In the genomic region with DNA sequence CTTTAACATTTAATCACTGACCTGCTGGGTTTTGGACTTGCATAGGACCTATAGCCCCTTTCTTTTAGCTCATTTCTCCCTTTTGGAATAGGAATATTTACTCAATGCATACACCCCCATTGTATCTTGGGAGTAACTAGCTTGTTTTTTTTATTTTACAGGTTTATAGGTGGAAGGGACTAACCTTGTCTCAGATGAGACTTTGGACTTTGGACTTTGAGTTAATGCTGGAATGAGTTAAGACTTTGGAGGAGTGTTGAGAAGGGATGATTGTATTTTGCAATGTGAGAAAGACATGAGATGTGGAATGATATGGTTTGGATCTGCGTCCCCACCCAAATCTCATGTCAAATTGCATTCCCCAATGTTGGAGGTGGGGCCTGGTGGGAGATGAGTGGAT, we compare ENCODE assay signal across 25 cellular contexts. TPM values are rescaled to one million over a fixed set of nuclear protein-coding genes. Genes with fewer than 3 reads are reported as not detected.
A peak's percentile ranks its signal among the peaks of the same experiment; 100 is the strongest.
DNase-seq lines count a peak whose midpoint lies in the region; ATAC-seq, FAIRE-seq and TF ChIP-seq lines count a peak whose summit lies in the region.
"Had no signal": no experiment of that assay in that cellular context is flagged by ENCODE, and none has a peak within 500 bp of the region (broad histone marks: within the 10 kb centered on the region; RNA-seq: fewer than 3 reads in every experiment).

No MANE protein-coding gene starts in this region.

- no peak for FAIRE-seq in HepG2 (lab: Jason Lieb, UNC)
- no peak for FAIRE-seq in H1 (lab: Jason Lieb, UNC)
- FAIRE-seq: A549, D721Med, GM12878, GM12892, GM19239 had no signal

- POLR2A ChIA-PET in HepG2 (lab: Yijun Ruan, JAX): no interaction called here
- POLR2A ChIA-PET in H1 (lab: Charles Lee; ENCODE audit: partially characterized antibody): interaction anchor here (1.0 kb wide), 1 partner anchor 91 kb away, joined by 3 read pairs; no protein-coding TSS in a partner anchor

- H2BK12ac ChIP-seq in H1 (ENCODE audit: low read depth, low read length): no peak overlapping the region

- H2AFZ ChIP-seq in HepG2 (ENCODE audit: low read length) (no peak overlapping the region), H1 (ENCODE audit: low read length) (no peak overlapping the region)

- no peak overlapping the region for H4K91ac ChIP-seq in H1 (replicated peaks; ENCODE audit: insufficient read length, low read length)

- TF ChIP-seq EP300 in HepG2 (IDR thresholded peaks at IDR 0.05; ENCODE audit: low read depth in 2 of 2, low read length in 2 of 2) (no peak), HepG2 (CRISPR knock-in tag; IDR thresholded peaks at IDR 0.05; ENCODE audit: borderline replicate concordance) (no peak), H1 (IDR thresholded peaks at IDR 0.05; ENCODE audit: borderline replicate concordance in 1 of 2, low read depth in 2 of 2, low read length in 2 of 2) (no peak)

- TF ChIP-seq POLR2A in HepG2 (IDR thresholded peaks at IDR 0.05; ENCODE audit: insufficient read depth in 1 of 2, low read depth in 2 of 2, low read length in 2 of 2) (no peak), right lobe of liver (IDR thresholded peaks at IDR 0.05) (no peak), H1 (IDR thresholded peaks at IDR 0.05; ENCODE audit: control extremely low read depth in 1 of 2, low read depth in 2 of 2, low read length in 2 of 2) (no peak)

- H4K5ac ChIP-seq in H1 (ENCODE audit: insufficient read length, low read depth, low read length): no peak overlapping the region

- H3K4me1 ChIP-seq in HepG2 (ENCODE audit: insufficient read depth, low read length) (peaks cover 22% of the 10 kb centered on the region), right lobe of liver (no peaks in the 10 kb centered on the region), H1 (replicated peaks in 1 of 4; ENCODE audit: control insufficient read depth in 3 of 4, insufficient read depth in 4 of 4, low read length in 3 of 4) (no peaks in the 10 kb centered on the region; a peak in 1 of 7 replicates), liver (ENCODE audit: control insufficient read depth in 4 of 4, insufficient read depth in 4 of 4, low read length in 3 of 4) (peaks cover 0 to 7% (median 2%) of the 10 kb centered on the region in 4 donors)
- H3K4me1 ChIP-seq: A549 had no signal

- no peak overlapping the region for H3K4me3 ChIP-seq in HepG2 (replicated peaks in 1 of 3; ENCODE audit: insufficient read depth in 1 of 3, low read depth in 2 of 3, low read length in 3 of 3)
- no peak overlapping the region for H3K4me3 ChIP-seq in right lobe of liver
- H3K4me3 ChIP-seq in H1 (ENCODE audit: extremely low read depth in 1 of 4, insufficient read depth in 2 of 4, low read depth in 3 of 4, low read length in 4 of 4): no peak overlapping the region
- H3K4me3 ChIP-seq in liver (ENCODE audit: low read depth in 1 of 3, low read length in 3 of 3): no peak overlapping the region
- H3K4me3 ChIP-seq: A549; BLaER1 treated with 17β-estradiol and CSF1 and Interleukin-3, amounts not matched to agents 10 nM and 100 nM; GM12878 had no signal

- H3K14ac ChIP-seq in H1 (ENCODE audit: insufficient read length): no peak overlapping the region

- TF ChIP-seq CTCF in HepG2 (CRISPR knock-in tag; IDR thresholded peaks at IDR 0.05) (no peak), right lobe of liver (IDR thresholded peaks at IDR 0.05) (no peak), H1 (IDR thresholded peaks at IDR 0.05; ENCODE audit: control extremely low read depth in 1 of 3, insufficient read depth in 1 of 3, low read depth in 1 of 3, low read length in 3 of 3) (no peak), liver (IDR thresholded peaks at IDR 0.05; ENCODE audit: low read depth, low read length, missing input control) (no peak), GM13977 (IDR thresholded peaks at IDR 0.05; ENCODE audit: extremely low read depth, insufficient read depth, missing control alignments) (no peak)

- 0 out of 2 replicates have a peak overlapping the region, but pooled peaks have one; percentile 47 for H2BK15ac ChIP-seq in H1 (ENCODE audit: low read length)

- TF ChIP-seq RAD21 in HepG2 (CRISPR knock-in tag; IDR thresholded peaks at IDR 0.05) (no peak), H1 (IDR thresholded peaks at IDR 0.05 in 1 of 2, conservative IDR thresholded peaks at IDR 0.05 in 1 of 2; ENCODE audit: low read depth in 2 of 2, low read length in 2 of 2) (no peak), liver (IDR thresholded peaks at IDR 0.05) (no peak)

- no peak overlapping the region for H3K18ac ChIP-seq in H1 (ENCODE audit: extremely low read depth, low read length)

- H3K79me1 ChIP-seq in H1 (ENCODE audit: low read depth, low read length): no peaks in the 10 kb centered on the region

- H4K20me1 ChIP-seq in HepG2 (ENCODE audit: insufficient read depth, low read length) (no peaks in the 10 kb centered on the region), H1 (replicated peaks in 1 of 2; ENCODE audit: control insufficient read depth in 1 of 2, insufficient read depth in 2 of 2, low read length in 2 of 2) (no peaks in the 10 kb centered on the region)
- H4K20me1 ChIP-seq: BLaER1 treated with 17β-estradiol and CSF1 and Interleukin-3, amounts not matched to agents 10 nM and 100 nM had no signal

- in situ Hi-C loops in HepG2 (cut with HindIII; ENCODE audit: extremely low pct_ligation_motif_present, low pct_unique_long_range_greater_than_20kb): no loop called here
- in situ Hi-C loops in GM13977 (cut with MboI; ENCODE audit: low pct_unique_long_range_greater_than_20kb, low sequenced_read_pairs, unreplicated experiment): no loop called here

- no peak overlapping the region for H4K8ac ChIP-seq in H1 (ENCODE audit: extremely low read depth, insufficient read depth, low read length)

- H3K4me2 ChIP-seq in HepG2 (ENCODE audit: low read depth, low read length) (no peak overlapping the region), H1 (ENCODE audit: insufficient read depth in 1 of 2, low read depth in 2 of 2, low read length in 2 of 2) (no peak overlapping the region)
- H3K4me2 ChIP-seq: A549; BLaER1 treated with 17β-estradiol and CSF1 and Interleukin-3, amounts not matched to agents 10 nM and 100 nM had no signal

- CTCF ChIA-PET in HepG2 (lab: Yijun Ruan, JAX; ENCODE audit: low intra/inter-chr PET ratio, low total read pairs) (no interaction called here), H1 (lab: Charles Lee; ENCODE audit: partially characterized antibody) (interaction anchor here (0.5 kb wide), 1 partner anchor 223 kb away, joined by 3 read pairs; no protein-coding TSS in a partner anchor)

- no peak overlapping the region for H2BK5ac ChIP-seq in H1 (ENCODE audit: low read depth, low read length)

- no peak for ATAC-seq in HepG2
- no peak for ATAC-seq in right lobe of liver
- ATAC-seq in HG03457 (IDR thresholded peaks at IDR 0.05; ENCODE audit: unreplicated experiment): no peak
- ATAC-seq: A549; CD8-positive, alpha-beta T cell; GM12878 had no signal

- no peak overlapping the region for H3K56ac ChIP-seq in H1 (replicated peaks; ENCODE audit: insufficient read length, low read depth, low read length)

- no TSS peak for BruUV-seq in HepG2 (replicated peaks; lab: Mats Ljungman, UMichigan)

- H3K79me2 ChIP-seq in HepG2 (ENCODE audit: insufficient read depth, low read length) (no peaks in the 10 kb centered on the region), H1 (ENCODE audit: control insufficient read depth in 1 of 2, insufficient read depth in 2 of 2, low read length in 2 of 2) (no peaks in the 10 kb centered on the region)

- no peaks in the 10 kb centered on the region for H3K9me3 ChIP-seq in HepG2 (ENCODE audit: low read length)
- H3K9me3 ChIP-seq in right lobe of liver: no peaks in the 10 kb centered on the region
- peaks cover 6 to 10% of the 10 kb centered on the region in 2 experiments; a peak in 2 of 4 replicates for H3K9me3 ChIP-seq in H1 (ENCODE audit: insufficient read depth in 2 of 2, low read depth in 1 of 2, low read length in 1 of 2)
- H3K9me3 ChIP-seq in liver (ENCODE audit: control insufficient read depth in 4 of 4, low read length in 3 of 4): no peaks in the 10 kb centered on the region
- H3K9me3 ChIP-seq: A549; BLaER1 treated with 17β-estradiol and CSF1 and Interleukin-3, amounts not matched to agents 10 nM and 100 nM; Caco-2 had no signal

- H2BK120ac ChIP-seq in H1 (replicated peaks; ENCODE audit: low read depth, low read length): no peak overlapping the region

- WGBS in HepG2 (ENCODE audit: low lambda C conversion rate): 88% methylated on average over 1 of the region's 1 CpG
- WGBS in right lobe of liver (ENCODE audit: insufficient coverage, low coverage, low lambda C conversion rate, missing lambda C conversion rate): 100% methylated on average over 1 of the region's 1 CpG
- 100% methylated on average over 1 of the region's 1 CpG; no CpG with 5 or more reads in 1 of the 2 experiments for WGBS in H1 (ENCODE audit: extremely low coverage in 1 of 2, insufficient coverage in 1 of 2, insufficient read length in 1 of 2, insufficient replicate concordance in 2 of 2, low coverage in 1 of 2, low lambda C conversion rate in 2 of 2, missing lambda C conversion rate in 1 of 2), 2 experiments
- WGBS in liver: 96% methylated on average over 1 of the region's 1 CpG

- peaks cover 0 to 4% of the 10 kb centered on the region in 2 experiments; a peak in 1 of 5 replicates for H3K27me3 ChIP-seq in HepG2 (ENCODE audit: control insufficient read depth in 1 of 2, insufficient read depth in 2 of 2, low read length in 2 of 2)
- no peaks in the 10 kb centered on the region for H3K27me3 ChIP-seq in right lobe of liver
- no peaks in the 10 kb centered on the region for H3K27me3 ChIP-seq in H1 (replicated peaks in 1 of 4; ENCODE audit: control insufficient read depth in 3 of 4, extremely low read depth in 1 of 4, insufficient read depth in 3 of 4, low read length in 3 of 4)
- no peaks in the 10 kb centered on the region for H3K27me3 ChIP-seq in liver (ENCODE audit: control insufficient read depth in 4 of 4, insufficient read depth in 4 of 4, low read length in 3 of 4)
- H3K27me3 ChIP-seq: BLaER1 treated with 17β-estradiol and CSF1 and Interleukin-3, amounts not matched to agents 10 nM and 100 nM had no signal

- H3K23ac ChIP-seq in H1 (ENCODE audit: insufficient read length): no peak overlapping the region

- no peak overlapping the region for H2BK20ac ChIP-seq in H1 (ENCODE audit: low read length)

- no peak overlapping the region for H3K4ac ChIP-seq in H1 (replicated peaks; ENCODE audit: insufficient read length, low read depth, low read length)

- H3K9ac ChIP-seq in HepG2 (ENCODE audit: insufficient read depth, low read depth, low read length) (no peak overlapping the region), H1 (replicated peaks in 1 of 4; ENCODE audit: extremely low read depth in 1 of 4, low read depth in 3 of 4, low read length in 3 of 4) (no peak overlapping the region), liver (ENCODE audit: low read depth in 1 of 2, low read length in 2 of 2) (no peak overlapping the region)
- H3K9ac ChIP-seq: BLaER1 treated with 17β-estradiol and CSF1 and Interleukin-3, amounts not matched to agents 10 nM and 100 nM had no signal

- no peak overlapping the region for H2AK5ac ChIP-seq in H1 (ENCODE audit: low read depth, low read length)

- H3K27ac ChIP-seq in HepG2 (ENCODE audit: extremely low read length, insufficient read depth, low read length) (no peak overlapping the region), right lobe of liver (no peak overlapping the region), H1 (ENCODE audit: low read depth, low read length) (no peak overlapping the region), liver (ENCODE audit: low read depth in 1 of 2, low read length in 2 of 2) (no peak overlapping the region)
- H3K27ac ChIP-seq: 22Rv1; A549; BLaER1 treated with 17β-estradiol and CSF1 and Interleukin-3, amounts not matched to agents 10 nM and 100 nM; C4-2B had no signal

- no peaks in the 10 kb centered on the region for H3K36me3 ChIP-seq in HepG2 (replicated peaks in 1 of 2; ENCODE audit: control insufficient read depth in 1 of 2, insufficient read depth in 2 of 2, low read length in 2 of 2)
- H3K36me3 ChIP-seq in right lobe of liver: no peaks in the 10 kb centered on the region
- H3K36me3 ChIP-seq in H1 (ENCODE audit: control insufficient read depth in 2 of 4, insufficient read depth in 4 of 4, low read length in 3 of 4): no peaks in the 10 kb centered on the region
- H3K36me3 ChIP-seq in liver (ENCODE audit: control insufficient read depth in 4 of 4, insufficient read depth in 3 of 4, low read depth in 1 of 4, low read length in 3 of 4): no peaks in the 10 kb centered on the region
- H3K36me3 ChIP-seq: BLaER1 treated with 17β-estradiol and CSF1 and Interleukin-3, amounts not matched to agents 10 nM and 100 nM had no signal

- H3K23me2 ChIP-seq in H1 (ENCODE audit: low read depth, low read length): no peaks in the 10 kb centered on the region

- intact Hi-C loops in HepG2 (cut with micrococcal nuclease; ENCODE audit: unreplicated experiment) (no loop called here), right lobe of liver (cut with DNase I) (no loop called here)

- DNase-seq in HepG2 (ENCODE audit: low spot score): no peak
- no peak for DNase-seq in right lobe of liver
- no peak for DNase-seq in H1 (ENCODE audit: low read depth in 1 of 2, low spot score in 2 of 2)
- no peak for DNase-seq in GM13977 (ENCODE audit: low spot score)
- DNase-seq in DMS53 (lab: John Stamatoyannopoulos, UW): no peak
- DNase-seq: AML-193; Caco-2; Calu3; CD4-positive, alpha-beta T cell; CD8-positive, alpha-beta T cell; DMS79; DND-41; EL; GDM1 had no signal

RNA-seq across cellular contexts. Expression of a gene that starts 43.2 kb away (rescaled TPM):
- 154 and 165 TPM in 2 replicates for total RNA-seq in HepG2 (2016; rRNA removed; fragmentation: Illumina TruSeq; extraction: Trizol)
- total RNA-seq in HepG2 (2016; cell fraction: cytosol; rRNA removed; fragmentation: Illumina TruSeq; extraction: Trizol; ENCODE audit: low read depth): 81.5 and 81.6 TPM in 2 replicates
- 151 and 153 TPM in 2 replicates for total RNA-seq in HepG2 (2016; cell fraction: insoluble cytoplasmic fraction; rRNA removed; fragmentation: Illumina TruSeq; extraction: Trizol)
- total RNA-seq in HepG2 (2016; cell fraction: membrane; rRNA removed; fragmentation: Illumina TruSeq; extraction: Trizol): 160 and 169 TPM in 2 replicates
- total RNA-seq in HepG2 (2016; cell fraction: nucleus; rRNA removed; fragmentation: Illumina TruSeq; extraction: Trizol): 110 and 114 TPM in 2 replicates
- polyA plus RNA-seq in HepG2 (2011; rRNA removed): 180 and 212 TPM in 2 replicates
- polyA plus RNA-seq in HepG2 (2011; cell fraction: cytosol; rRNA removed): 161 and 177 TPM in 2 replicates
- polyA plus RNA-seq in HepG2 (2011; cell fraction: nucleus; rRNA removed): 71.8 and 89.4 TPM in 2 replicates
- polyA plus RNA-seq in HepG2 (2012): 134 and 184 TPM in 2 replicates
- 102 and 115 TPM in 2 replicates for polyA plus RNA-seq in HepG2 (2016; cell fraction: cytosol; fragmentation: Illumina TruSeq; extraction: Trizol; ENCODE audit: low read depth)
- polyA plus RNA-seq in HepG2 (2016; cell fraction: insoluble cytoplasmic fraction; fragmentation: Illumina TruSeq; extraction: Trizol; ENCODE audit: low read depth): 213 and 235 TPM in 2 replicates
- 179 and 180 TPM in 2 replicates for polyA plus RNA-seq in HepG2 (2016; cell fraction: membrane; fragmentation: Illumina TruSeq; extraction: Trizol; ENCODE audit: low read depth)
- polyA plus RNA-seq in HepG2 (2016; cell fraction: nucleus; fragmentation: Illumina TruSeq; extraction: Trizol; ENCODE audit: insufficient read depth, low read depth): 145 and 148 TPM in 2 replicates
- polyA minus RNA-seq in HepG2 (2011; rRNA and poly(A)+ RNA removed; ENCODE audit: low replicate concordance): 28.4 and 78.1 TPM in 2 replicates
- polyA minus RNA-seq in HepG2 (2011; cell fraction: cytosol; rRNA and poly(A)+ RNA removed): 121 and 126 TPM in 2 replicates
- polyA minus RNA-seq in HepG2 (2011; cell fraction: nucleus; rRNA and poly(A)+ RNA removed): 287 and 295 TPM in 2 replicates
- total RNA-seq in right lobe of liver: 100 to 1,000 TPM in 1 of 6 experiments, 10 to 100 TPM in 5; 60.7 to 109 (median 72.9) TPM
- total RNA-seq in H1 (2021; fragmentation: NEBNext Ultra II Directional; extraction: Animal tissue kit (Norgen Biotek cat#: 25700)): 177 and 189 TPM in 2 replicates
- 55.3 and 67.3 TPM in 2 replicates for polyA plus RNA-seq in H1 (2011; rRNA removed)
- 93.6 TPM for polyA plus RNA-seq in H1 (2011; cell fraction: cytosol; rRNA removed)
- 196 TPM for polyA plus RNA-seq in H1 (2011; cell fraction: nucleus; rRNA removed)
- polyA plus RNA-seq in H1 (2012, experiment 1 of 2): 106 to 126 TPM (median 119 TPM) in 4 replicates
- polyA plus RNA-seq in H1 (2012, experiment 2 of 2): 30.9 TPM
- polyA plus RNA-seq in H1 (2013, experiment 1 of 2): 376 TPM
- polyA plus RNA-seq in H1 (2013, experiment 2 of 2): 381 TPM
- polyA minus RNA-seq in H1 (2011; rRNA and poly(A)+ RNA removed): 116 and 136 TPM in 2 replicates
- 78.2 TPM for polyA minus RNA-seq in H1 (2011; cell fraction: cytosol; rRNA and poly(A)+ RNA removed)
- 202 TPM for polyA minus RNA-seq in H1 (2011; cell fraction: nucleus; rRNA and poly(A)+ RNA removed)
- total RNA-seq in liver: 10 to 100 TPM; 31.4 to 46.9 TPM
- polyA plus RNA-seq in liver: 10 to 100 TPM; 37.8 to 49.9 TPM
- total RNA-seq: G401 had no signal
